In genomic region chr3:44848634-44849033, GRCh38 we compare ENCODE assay signal across 2 cellular contexts.
TF ChIP-seq lines count a peak whose summit lies in the region.

No MANE protein-coding gene starts in this region.

TF ChIP-seq in GM12891, 5 proteins besides CTCF, POLR2A, EP300 and RAD21:
- TF ChIP-seq SPI1 (IDR thresholded peaks at IDR 0.05; ENCODE audit: low read depth, low read length) (peak; percentile 75), POLR2AphosphoS5 (IDR thresholded peaks at IDR 0.05; ENCODE audit: low read depth, low read length) (no peak)

TF ChIP-seq in GM12878, 131 proteins besides CTCF, POLR2A, EP300 and RAD21:
- TF ChIP-seq IRF4 (IDR thresholded peaks at IDR 0.05; ENCODE audit: low read depth, low read length) (no peak), CBFB (IDR thresholded peaks at IDR 0.05; ENCODE audit: low read depth) (no peak), CHD1 (IDR thresholded peaks at IDR 0.05; ENCODE audit: low read depth, low read length) (no peak), E2F4 (IDR thresholded peaks at IDR 0.05; ENCODE audit: low read depth, low read length) (no peak), JUND (IDR thresholded peaks at IDR 0.05; ENCODE audit: low read depth, low read length) (no peak), RELB (IDR thresholded peaks at IDR 0.05; ENCODE audit: low read depth) (0 out of 2 replicates have a peak, but pooled peaks have one; percentile 21), RUNX3 (IDR thresholded peaks at IDR 0.05; ENCODE audit: low read length) (no peak), ZZZ3 (IDR thresholded peaks at IDR 0.05; ENCODE audit: control insufficient read depth, insufficient read length, low read depth) (no peak), LARP7 (IDR thresholded peaks at IDR 0.05) (no peak), FOXK2 (IDR thresholded peaks at IDR 0.05) (no peak), WRNIP1 (IDR thresholded peaks at IDR 0.05; ENCODE audit: borderline replicate concordance, low read depth, low read length) (no peak), SPI1 (IDR thresholded peaks at IDR 0.05; ENCODE audit: borderline replicate concordance, insufficient read depth, low read depth, low read length) (peak; percentile 68; the same call in 1 of the 2 replicates), IKZF1 (conservative IDR thresholded peaks at IDR 0.05) (peak; percentile 48), USF1 (IDR thresholded peaks at IDR 0.05; ENCODE audit: borderline replicate concordance, extremely low read length, insufficient read depth, low read depth, low read length) (no peak), CEBPZ (IDR thresholded peaks at IDR 0.05; ENCODE audit: low read depth, low read length) (no peak), IRF3 (IDR thresholded peaks at IDR 0.05) (no peak), RB1 (IDR thresholded peaks at IDR 0.05; ENCODE audit: borderline replicate concordance) (no peak)
